In the genomic region with DNA sequence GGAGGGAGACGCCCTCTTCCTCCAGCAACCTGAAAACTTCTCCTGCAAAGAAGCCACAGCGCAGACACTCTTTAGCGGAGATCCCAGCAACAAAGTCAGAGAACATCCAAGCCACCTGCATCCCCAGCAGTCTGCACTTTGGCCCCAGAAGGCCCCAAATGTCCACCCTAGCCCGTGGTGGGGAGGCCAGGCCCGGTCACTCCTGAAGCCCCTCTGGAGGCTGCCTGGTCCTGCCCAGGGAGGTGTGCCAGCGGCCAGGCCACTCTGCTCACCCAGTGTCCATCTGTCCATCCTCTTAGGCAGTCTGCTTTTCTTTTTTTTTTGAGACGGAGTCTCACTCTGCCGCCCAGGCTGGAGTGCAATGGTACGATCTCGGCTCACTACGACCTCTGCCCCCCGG, we compare ENCODE assay signal across 21 cellular contexts. TPM values are rescaled to one million over a fixed set of nuclear protein-coding genes. Genes with fewer than 3 reads are reported as not detected.
DNase-seq lines count a peak whose midpoint lies in the region; FAIRE-seq and TF ChIP-seq lines count a peak whose summit lies in the region.
"Had no signal": no experiment of that assay in that cellular context is flagged by ENCODE, and none has a peak within 500 bp of the region (broad histone marks: within the 10 kb centered on the region; RNA-seq: fewer than 3 reads in every experiment).

No MANE protein-coding gene starts in this region.

- H3K9me3 ChIP-seq in NT2/D1 (ENCODE audit: insufficient read depth, low read length): no peaks in the 10 kb centered on the region

- peak overlapping the region; percentile 99 for H3K27ac ChIP-seq in 22Rv1

- H3K4me3 ChIP-seq in H7 (ENCODE audit: insufficient read depth, low read depth, low read length) (no peak overlapping the region), NT2/D1 (ENCODE audit: insufficient read length, low read depth) (no peak overlapping the region), bronchial epithelial cell (ENCODE audit: low read depth, low read length) (no peak overlapping the region)
- H3K4me3 ChIP-seq: GM23338 had no signal

- FAIRE-seq in bronchial epithelial cell (lab: Jason Lieb, UNC): peak; percentile 64
- no peak for FAIRE-seq in urothelium cell line (lab: Jason Lieb, UNC)
- FAIRE-seq: G401.6, GM12892, GM18507, H54, HepG2 had no signal

- H3K36me3 ChIP-seq in H7 (replicated peaks; ENCODE audit: control insufficient read depth, insufficient read depth, low read length): peaks cover 8% of the 10 kb centered on the region
- H3K36me3 ChIP-seq in NT2/D1 (ENCODE audit: insufficient read depth, insufficient read length, low read length): peaks cover 80% of the 10 kb centered on the region
- H3K36me3 ChIP-seq in bronchial epithelial cell (ENCODE audit: control insufficient read depth, insufficient read depth, low read length): peaks cover 26% of the 10 kb centered on the region

- no peak for TF ChIP-seq CTCF in 22Rv1 (IDR thresholded peaks at IDR 0.05)
- no peak for TF ChIP-seq CTCF in bronchial epithelial cell (IDR thresholded peaks at IDR 0.05; ENCODE audit: insufficient read depth, low read length, severe bottlenecking)

- H3K9ac ChIP-seq in NT2/D1 (ENCODE audit: insufficient read length, low read depth): peak overlapping the region; percentile 13

- peaks cover 10% of the 10 kb centered on the region for H3K4me1 ChIP-seq in NT2/D1 (ENCODE audit: insufficient read depth, insufficient read length)

- H3K27me3 ChIP-seq in H7 (ENCODE audit: control insufficient read depth, insufficient read depth, low read length) (peaks cover 9% of the 10 kb centered on the region), NT2/D1 (ENCODE audit: insufficient read depth, insufficient read length) (peaks cover 3% of the 10 kb centered on the region), bronchial epithelial cell (ENCODE audit: control insufficient read depth, insufficient read depth, low read length) (no peaks in the 10 kb centered on the region)

- DNase-seq in H7: peak; percentile 32
- DNase-seq in NT2/D1 (ENCODE audit: low read depth, low spot score): no peak
- DNase-seq in bronchial epithelial cell (ENCODE audit: low read depth): no peak
- no peak for DNase-seq in central memory CD4-positive, alpha-beta T cell
- DNase-seq in NCI-H1436 treated with DMSO at 0.1 percent for 48 hours (lab: John Stamatoyannopoulos, UW): no peak
- no peak for DNase-seq in urothelium cell line (ENCODE audit: low spot score)
- DNase-seq in activated CD8-positive, alpha-beta memory T cell treated with anti-CD3 and anti-CD28 coated beads for 24 hours: no peak
- DNase-seq: C1 segment of cervical spinal cord; CD4-positive, CD25-positive, alpha-beta regulatory T cell; CD8-positive, alpha-beta memory T cell; COR-L47; DMS 273 treated with DMSO at 0.1 percent for 48 hours; DMS53; DND-41 had no signal

RNA-seq across cellular contexts. Expression of a gene that starts 5.4 kb away (rescaled TPM):
- total RNA-seq in H7 (2014; rRNA removed; shearing (Covaris generic)): 26.6 and 33.1 TPM in 2 replicates
- total RNA-seq in bronchial epithelial cell: 25.2 and 33.2 TPM in 2 replicates

RNA-seq across cellular contexts. Expression of a gene that starts 6.1 kb away (rescaled TPM):
- 11.3 and 21.0 TPM in 2 replicates for total RNA-seq in H7 (2014; rRNA removed; shearing (Covaris generic))
- 0.90 and 1.6 TPM in 2 replicates for total RNA-seq in bronchial epithelial cell

RNA-seq across cellular contexts. Expression of a gene that starts 8.5 kb away (rescaled TPM):
- 42.6 and 46.1 TPM in 2 replicates for total RNA-seq in H7 (2014; rRNA removed; shearing (Covaris generic))
- total RNA-seq in bronchial epithelial cell: 33.2 and 43.1 TPM in 2 replicates

RNA-seq across cellular contexts. Expression of a gene that starts 11.4 kb away (rescaled TPM):
- total RNA-seq in H7 (2014; rRNA removed; shearing (Covaris generic)): 22.6 and 29.8 TPM in 2 replicates
- total RNA-seq in bronchial epithelial cell: 23.3 and 35.0 TPM in 2 replicates

RNA-seq across cellular contexts. Expression of a gene that starts 17.4 kb away (rescaled TPM):
- 49.6 and 64.2 TPM in 2 replicates for total RNA-seq in H7 (2014; rRNA removed; shearing (Covaris generic))
- 63.7 and 143 TPM in 2 replicates for total RNA-seq in bronchial epithelial cell
